1 cellular context compared by ENCODE assay signal in the genomic region with DNA sequence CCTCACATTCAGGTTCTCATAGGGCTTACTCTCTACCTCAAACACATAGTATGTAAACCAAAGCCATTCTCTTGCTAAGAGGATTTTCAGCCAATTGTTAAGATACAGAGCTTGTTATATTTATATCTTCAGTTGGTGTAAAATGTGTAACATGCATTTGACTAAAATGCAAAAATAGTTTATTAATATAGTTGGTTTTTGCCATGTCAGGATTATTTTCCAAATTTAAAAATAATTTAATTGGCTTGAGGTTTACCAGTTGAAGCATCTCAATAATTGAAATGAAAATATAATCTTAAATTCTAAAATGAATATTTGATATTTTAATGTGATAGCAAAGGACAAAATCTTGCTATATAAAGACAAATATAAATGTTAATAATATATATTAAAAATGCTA.
TF ChIP-seq lines count a peak whose summit lies in the region.

No MANE protein-coding gene starts in this region.

TF ChIP-seq in GM12878, 131 proteins besides CTCF, POLR2A, EP300 and RAD21:
- TF ChIP-seq MXI1 (IDR thresholded peaks at IDR 0.05; ENCODE audit: low read depth, low read length) (no peak), CBX5 (IDR thresholded peaks at IDR 0.05; ENCODE audit: low read depth) (no peak), CHD4 (IDR thresholded peaks at IDR 0.05) (no peak), ZBED1 (IDR thresholded peaks at IDR 0.05; ENCODE audit: borderline replicate concordance) (no peak), RUNX3 (IDR thresholded peaks at IDR 0.05; ENCODE audit: low read length) (no peak)
- TF ChIP-seq, protein P1, sequence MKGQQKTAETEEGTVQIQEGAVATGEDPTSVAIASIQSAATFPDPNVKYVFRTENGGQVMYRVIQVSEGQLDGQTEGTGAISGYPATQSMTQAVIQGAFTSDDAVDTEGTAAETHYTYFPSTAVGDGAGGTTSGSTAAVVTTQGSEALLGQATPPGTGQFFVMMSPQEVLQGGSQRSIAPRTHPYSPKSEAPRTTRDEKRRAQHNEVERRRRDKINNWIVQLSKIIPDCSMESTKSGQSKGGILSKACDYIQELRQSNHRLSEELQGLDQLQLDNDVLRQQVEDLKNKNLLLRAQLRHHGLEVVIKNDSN (IDR thresholded peaks at IDR 0.05; ENCODE audit: borderline replicate concordance, extremely low read length, insufficient read depth, low read depth, low read length): no peak
- TF ChIP-seq, protein P2, sequence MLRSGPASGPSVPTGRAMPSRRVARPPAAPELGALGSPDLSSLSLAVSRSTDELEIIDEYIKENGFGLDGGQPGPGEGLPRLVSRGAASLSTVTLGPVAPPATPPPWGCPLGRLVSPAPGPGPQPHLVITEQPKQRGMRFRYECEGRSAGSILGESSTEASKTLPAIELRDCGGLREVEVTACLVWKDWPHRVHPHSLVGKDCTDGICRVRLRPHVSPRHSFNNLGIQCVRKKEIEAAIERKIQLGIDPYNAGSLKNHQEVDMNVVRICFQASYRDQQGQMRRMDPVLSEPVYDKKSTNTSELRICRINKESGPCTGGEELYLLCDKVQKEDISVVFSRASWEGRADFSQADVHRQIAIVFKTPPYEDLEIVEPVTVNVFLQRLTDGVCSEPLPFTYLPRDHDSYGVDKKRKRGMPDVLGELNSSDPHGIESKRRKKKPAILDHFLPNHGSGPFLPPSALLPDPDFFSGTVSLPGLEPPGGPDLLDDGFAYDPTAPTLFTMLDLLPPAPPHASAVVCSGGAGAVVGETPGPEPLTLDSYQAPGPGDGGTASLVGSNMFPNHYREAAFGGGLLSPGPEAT (IDR thresholded peaks at IDR 0.05; ENCODE audit: low read depth): no peak
- TF ChIP-seq, protein P3, sequence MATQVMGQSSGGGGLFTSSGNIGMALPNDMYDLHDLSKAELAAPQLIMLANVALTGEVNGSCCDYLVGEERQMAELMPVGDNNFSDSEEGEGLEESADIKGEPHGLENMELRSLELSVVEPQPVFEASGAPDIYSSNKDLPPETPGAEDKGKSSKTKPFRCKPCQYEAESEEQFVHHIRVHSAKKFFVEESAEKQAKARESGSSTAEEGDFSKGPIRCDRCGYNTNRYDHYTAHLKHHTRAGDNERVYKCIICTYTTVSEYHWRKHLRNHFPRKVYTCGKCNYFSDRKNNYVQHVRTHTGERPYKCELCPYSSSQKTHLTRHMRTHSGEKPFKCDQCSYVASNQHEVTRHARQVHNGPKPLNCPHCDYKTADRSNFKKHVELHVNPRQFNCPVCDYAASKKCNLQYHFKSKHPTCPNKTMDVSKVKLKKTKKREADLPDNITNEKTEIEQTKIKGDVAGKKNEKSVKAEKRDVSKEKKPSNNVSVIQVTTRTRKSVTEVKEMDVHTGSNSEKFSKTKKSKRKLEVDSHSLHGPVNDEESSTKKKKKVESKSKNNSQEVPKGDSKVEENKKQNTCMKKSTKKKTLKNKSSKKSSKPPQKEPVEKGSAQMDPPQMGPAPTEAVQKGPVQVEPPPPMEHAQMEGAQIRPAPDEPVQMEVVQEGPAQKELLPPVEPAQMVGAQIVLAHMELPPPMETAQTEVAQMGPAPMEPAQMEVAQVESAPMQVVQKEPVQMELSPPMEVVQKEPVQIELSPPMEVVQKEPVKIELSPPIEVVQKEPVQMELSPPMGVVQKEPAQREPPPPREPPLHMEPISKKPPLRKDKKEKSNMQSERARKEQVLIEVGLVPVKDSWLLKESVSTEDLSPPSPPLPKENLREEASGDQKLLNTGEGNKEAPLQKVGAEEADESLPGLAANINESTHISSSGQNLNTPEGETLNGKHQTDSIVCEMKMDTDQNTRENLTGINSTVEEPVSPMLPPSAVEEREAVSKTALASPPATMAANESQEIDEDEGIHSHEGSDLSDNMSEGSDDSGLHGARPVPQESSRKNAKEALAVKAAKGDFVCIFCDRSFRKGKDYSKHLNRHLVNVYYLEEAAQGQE (IDR thresholded peaks at IDR 0.05; ENCODE audit: low read depth, low read length): no peak
